Comparison of ENCODE assay signal across 17 cellular contexts in genomic region chr3:112466041-112466440, GRCh38. TPM values are rescaled to one million over a fixed set of nuclear protein-coding genes. Genes with fewer than 3 reads are reported as not detected.
"Had no signal": no experiment of that assay in that cellular context is flagged by ENCODE, and none has a peak within 500 bp of the region (broad histone marks: within the 10 kb centered on the region; RNA-seq: fewer than 3 reads in every experiment).

No MANE protein-coding gene starts in this region.

- H3K27ac ChIP-seq: hepatocyte, lower lobe of right lung, prostate gland, right lobe of liver had no signal

- H3K27ac Mint-ChIP-seq: dendritic cell treated with granulocyte-macrophage colony-stimulating factor and Interleukin-4, amounts not matched to agents 40 ng/mL and 50 ng/mL, for 4 days; natural killer cell had no signal

- ATAC-seq: effector memory CD8-positive, alpha-beta T cell; lower lobe of right lung; natural killer cell; right lobe of liver; T-helper 17 cell had no signal

- H3K4me1 ChIP-seq: prostate gland, right lobe of liver had no signal

- H3K36me3 Mint-ChIP-seq: natural killer cell had no signal

- H3K36me3 ChIP-seq: lower lobe of right lung, prostate gland, right lobe of liver had no signal

- H3K27me3 ChIP-seq: hepatocyte, right lobe of liver, spleen had no signal

- H3K9me3 ChIP-seq: lower lobe of right lung, prostate gland, right lobe of liver had no signal

- H3K4me3 Mint-ChIP-seq: dendritic cell treated with granulocyte-macrophage colony-stimulating factor and Interleukin-4, amounts not matched to agents 40 ng/mL and 50 ng/mL, for 4 days; effector memory CD8-positive, alpha-beta T cell; T-helper 17 cell had no signal

- H3K27me3 Mint-ChIP-seq: dendritic cell treated with granulocyte-macrophage colony-stimulating factor and Interleukin-4, amounts not matched to agents 40 ng/mL and 50 ng/mL, for 4 days; effector memory CD8-positive, alpha-beta T cell; T-helper 17 cell had no signal

- H3K4me2 ChIP-seq: hepatocyte had no signal

- DNase-seq: activated gamma-delta T cell; activated T-cell treated with anti-CD3 and anti-CD28 coated beads, Interleukin-2, amount 50 U/mL, for 48 hours; central memory CD4-positive, alpha-beta T cell; effector memory CD8-positive, alpha-beta T cell; lower lobe of right lung; natural killer cell; occipital lobe; right lobe of liver; spleen; stimulated activated CD4-positive, alpha-beta T cell treated with anti-CD3 and anti-CD28 coated beads, Interleukin-2, amount 100 ng/mL, for 24 hours; stimulated activated naive CD4-positive, alpha-beta T cell treated with Interleukin-2 at 50 U/mL for 16 hours; T-helper 17 cell; trophoblast cell had no signal

- H2AFZ ChIP-seq: hepatocyte had no signal

- H3K9me3 Mint-ChIP-seq: dendritic cell treated with granulocyte-macrophage colony-stimulating factor and Interleukin-4, amounts not matched to agents 40 ng/mL and 50 ng/mL, for 4 days; effector memory CD8-positive, alpha-beta T cell; natural killer cell had no signal

- H3K4me3 ChIP-seq: hepatocyte, lower lobe of right lung, prostate gland, right lobe of liver, spleen had no signal

- H3K79me2 ChIP-seq: hepatocyte had no signal

RNA-seq across cellular contexts. Expression of gene BTLA, which starts 33.2 kb away (rescaled TPM):
- total RNA-seq: epithelial cell of proximal tubule, hepatocyte had no signal
- polyA plus RNA-seq: hepatocyte had no signal
